Comparison of ENCODE assay signal across 14 cellular contexts in genomic region chr4:169283114-169283509, GRCh38. TPM values are rescaled to one million over a fixed set of nuclear protein-coding genes. Genes with fewer than 3 reads are reported as not detected.
DNase-seq lines count a peak whose midpoint lies in the region; ATAC-seq and TF ChIP-seq lines count a peak whose summit lies in the region.
"Had no signal": no experiment of that assay in that cellular context is flagged by ENCODE, and none has a peak within 500 bp of the region (broad histone marks: within the 10 kb centered on the region; RNA-seq: fewer than 3 reads in every experiment).

No MANE protein-coding gene starts in this region.

- CTCF ChIA-PET in PC-9 (lab: Charles Lee) (interaction anchor here (0.7 kb wide), 1 partner anchor 152 kb away, joined by 11 read pairs; no protein-coding TSS in a partner anchor), Calu3 (lab: Charles Lee) (interaction anchor here (0.6 kb wide), 2 partner anchors 123 to 200 kb away, joined by 3 read pairs; no protein-coding TSS in a partner anchor)

- no TSS peak for BruUV-seq in PC-9 (replicated peaks; lab: Mats Ljungman, UMichigan)
- no TSS peak for BruUV-seq in Calu3 (replicated peaks; lab: Mats Ljungman, UMichigan)

- DNase-seq in Daoy (ENCODE audit: low read depth) = peak; percentile 59
- peak; percentile 31 to 84 for DNase-seq in PC-9
- peak; percentile 78 for DNase-seq in epithelial cell of prostate (ENCODE audit: low read depth, low spot score)
- peak; percentile 68 for DNase-seq in osteoblast (ENCODE audit: insufficient read length, low spot score, missing footprints)
- DNase-seq in effector CD8-positive, alpha-beta T cell (lab: John Stamatoyannopoulos, UW) = no peak
- DNase-seq in D341Med (ENCODE audit: low spot score) = no peak
- no peak for DNase-seq in left lung
- no peak for DNase-seq in Calu3
- DNase-seq: activated naive CD4-positive, alpha-beta T cell treated with anti-CD3 and anti-CD28 coated beads, Interleukin-2, amount 50 U/mL, for 16 hours; CD8-positive, alpha-beta memory T cell; MV-4-11; RPMI8226 had no signal

- H3K36me3 ChIP-seq in PC-9 (ENCODE audit: low read depth) = no peaks in the 10 kb centered on the region
- H3K36me3 ChIP-seq in osteoblast (ENCODE audit: insufficient read depth, low read length) = no peaks in the 10 kb centered on the region
- H3K36me3 ChIP-seq in left lung = no peaks in the 10 kb centered on the region
- H3K36me3 ChIP-seq: neural progenitor cell had no signal

- no peak overlapping the region for H3K27ac Mint-ChIP-seq in Calu3 (ENCODE audit: unreplicated experiment)
- H3K27ac Mint-ChIP-seq: CD8-positive, alpha-beta memory T cell; neural progenitor cell had no signal

- POLR2A ChIA-PET in PC-9 (lab: Charles Lee; ENCODE audit: unreplicated experiment) = interaction anchor here (0.6 to 0.7 kb wide), 2 partner anchors 13 to 551 kb away, joined by 3 read pairs; no protein-coding TSS in a partner anchor

- no peak for ATAC-seq in left lung

- peaks cover 20% of the 10 kb centered on the region for H3K4me1 Mint-ChIP-seq in Calu3 (ENCODE audit: low read depth, unreplicated experiment)
- H3K4me1 Mint-ChIP-seq: CD8-positive, alpha-beta memory T cell; neural progenitor cell had no signal

- H3K36me3 Mint-ChIP-seq in Calu3 (ENCODE audit: insufficient read depth, unreplicated experiment) = no peaks in the 10 kb centered on the region
- H3K36me3 Mint-ChIP-seq: CD8-positive, alpha-beta memory T cell; neural progenitor cell had no signal

- H3K9me3 ChIP-seq in PC-9 (ENCODE audit: insufficient read depth, low read depth) = no peaks in the 10 kb centered on the region
- H3K9me3 ChIP-seq in osteoblast (ENCODE audit: low read depth, low read length) = no peaks in the 10 kb centered on the region
- H3K9me3 ChIP-seq in left lung = no peaks in the 10 kb centered on the region

- no peaks in the 10 kb centered on the region for H3K9me2 ChIP-seq in PC-9 (ENCODE audit: insufficient read depth)

- no peaks in the 10 kb centered on the region for H3K27me3 ChIP-seq in PC-9 (ENCODE audit: insufficient read depth, low read depth)
- no peaks in the 10 kb centered on the region for H3K27me3 ChIP-seq in osteoblast (ENCODE audit: insufficient read depth, low read length)
- no peaks in the 10 kb centered on the region for H3K27me3 ChIP-seq in left lung
- H3K27me3 ChIP-seq: neural progenitor cell had no signal

- H3K27ac ChIP-seq in PC-9 (peak overlapping the region; percentile 83), epithelial cell of prostate (peak overlapping the region; percentile 89), osteoblast (ENCODE audit: low read depth, low read length) (peak overlapping the region; percentile 100), left lung (no peak overlapping the region)
- H3K27ac ChIP-seq: coronary artery, neural progenitor cell had no signal

- H3K4me3 Mint-ChIP-seq in Calu3 (ENCODE audit: low read depth, unreplicated experiment) = no peak overlapping the region
- H3K4me3 Mint-ChIP-seq: CD8-positive, alpha-beta memory T cell; neural progenitor cell had no signal

- H2AFZ ChIP-seq in PC-9 = peak overlapping the region; percentile 67
- H2AFZ ChIP-seq in osteoblast (ENCODE audit: low read length) = peak overlapping the region; percentile 75
- H2AFZ ChIP-seq: neural progenitor cell had no signal

- H4K20me1 ChIP-seq in PC-9 (ENCODE audit: insufficient read depth) (no peaks in the 10 kb centered on the region), osteoblast (ENCODE audit: insufficient read depth, low read length) (no peaks in the 10 kb centered on the region)

- TF ChIP-seq CTCF in PC-9 (conservative IDR thresholded peaks at IDR 0.05) = no peak
- TF ChIP-seq CTCF in osteoblast (IDR thresholded peaks at IDR 0.05; ENCODE audit: extremely low read depth, low read depth, low read length) = no peak
- no peak for TF ChIP-seq CTCF in left lung (IDR thresholded peaks at IDR 0.05)
- TF ChIP-seq CTCF in Calu3 (IDR thresholded peaks at IDR 0.05; ENCODE audit: unreplicated experiment) = no peak

- H3K4me1 ChIP-seq in PC-9 (replicated peaks; ENCODE audit: insufficient read depth) (peaks cover 26% of the 10 kb centered on the region), osteoblast (ENCODE audit: insufficient read depth, low read length) (peaks cover 47% of the 10 kb centered on the region), left lung (peaks cover 0 to 6% of the 10 kb centered on the region in 2 donors)
- H3K4me1 ChIP-seq: neural progenitor cell had no signal

- H3K9me3 Mint-ChIP-seq in Calu3 (ENCODE audit: low read depth, unreplicated experiment) = no peaks in the 10 kb centered on the region
- H3K9me3 Mint-ChIP-seq: CD8-positive, alpha-beta memory T cell; neural progenitor cell had no signal

- H3K4me2 ChIP-seq in PC-9 (peak overlapping the region; percentile 80), osteoblast (ENCODE audit: insufficient read depth, low read length) (peak overlapping the region; percentile 96)
- H3K4me2 ChIP-seq: neural progenitor cell had no signal

- H3F3A ChIP-seq in PC-9 (ENCODE audit: insufficient read depth, low read depth) = peaks cover 23% of the 10 kb centered on the region

- H3K79me2 ChIP-seq in PC-9 (ENCODE audit: low read depth) (no peaks in the 10 kb centered on the region), osteoblast (ENCODE audit: insufficient read depth, low read length) (no peaks in the 10 kb centered on the region)

- intact Hi-C loops in PC-9 (cut with micrococcal nuclease; ENCODE audit: unreplicated experiment) = loop anchor here (1.0 kb wide), 1 partner anchor 11 kb away; no protein-coding TSS in a partner anchor
- intact Hi-C loops in left lung (cut with DNase I) = no loop called here
- intact Hi-C loops in Calu3 (cut with micrococcal nuclease; ENCODE audit: unreplicated experiment) = no loop called here

- H3K27me3 Mint-ChIP-seq in Calu3 (ENCODE audit: unreplicated experiment) = no peaks in the 10 kb centered on the region

- H3K4me3 ChIP-seq in PC-9 (peak overlapping the region; percentile 46; the same call in 1 of the 2 replicates), osteoblast (ENCODE audit: insufficient read depth, low read length) (peak overlapping the region; percentile 65), left lung (no peak overlapping the region)
- H3K4me3 ChIP-seq: coronary artery, neural progenitor cell had no signal

RNA-seq across cellular contexts. Expression of gene SH3RF1, which starts 12.4 kb away (rescaled TPM):
- total RNA-seq in Daoy (2014; rRNA removed; shearing (Covaris generic)) = 4.9 and 8.1 TPM in 2 replicates
- total RNA-seq in PC-9 (2021) (26.4 and 37.4 TPM in 2 replicates), osteoblast (33.0 and 37.6 TPM in 2 replicates), left lung (10 to 100 TPM; 24.0 to 39.4 TPM), Calu3 (2022) (64.6 and 70.1 TPM in 2 replicates)

Comparison
In these comparisons a context has a peak if more than half of its experiments do, and no peak if none do; other contexts are left out.
1. DNase-seq: peak in Daoy (single experiment), PC-9 (2 of 2), epithelial cell of prostate (single experiment) and osteoblast (single experiment); none in effector CD8-positive, alpha-beta T cell (single experiment), D341Med (single experiment), left lung (0 of 2) and Calu3 (single experiment).
2. H3K27ac ChIP-seq: peak in PC-9 (single experiment), epithelial cell of prostate (single experiment) and osteoblast (single experiment); none in left lung (0 of 2).
3. H3K4me3 ChIP-seq: peak in PC-9 (single experiment) and osteoblast (single experiment); none in left lung (0 of 2).